In genomic region chr6:169062272-169062671, GRCh38 we compare ENCODE assay signal across 6 cellular contexts.
"Had no signal": no experiment of that assay in that cellular context is flagged by ENCODE, and none has a peak within 500 bp of the region (broad histone marks: within the 10 kb centered on the region; RNA-seq: fewer than 3 reads in every experiment).

No MANE protein-coding gene starts in this region.

- ATAC-seq: HepG2, K562 had no signal

- DNase-seq: IMR-90, KBM-7, KG1 had no signal

- H3K4me3 ChIP-seq: K562 had no signal

- H3K27ac ChIP-seq: HL-60 had no signal
